In the genomic region with DNA sequence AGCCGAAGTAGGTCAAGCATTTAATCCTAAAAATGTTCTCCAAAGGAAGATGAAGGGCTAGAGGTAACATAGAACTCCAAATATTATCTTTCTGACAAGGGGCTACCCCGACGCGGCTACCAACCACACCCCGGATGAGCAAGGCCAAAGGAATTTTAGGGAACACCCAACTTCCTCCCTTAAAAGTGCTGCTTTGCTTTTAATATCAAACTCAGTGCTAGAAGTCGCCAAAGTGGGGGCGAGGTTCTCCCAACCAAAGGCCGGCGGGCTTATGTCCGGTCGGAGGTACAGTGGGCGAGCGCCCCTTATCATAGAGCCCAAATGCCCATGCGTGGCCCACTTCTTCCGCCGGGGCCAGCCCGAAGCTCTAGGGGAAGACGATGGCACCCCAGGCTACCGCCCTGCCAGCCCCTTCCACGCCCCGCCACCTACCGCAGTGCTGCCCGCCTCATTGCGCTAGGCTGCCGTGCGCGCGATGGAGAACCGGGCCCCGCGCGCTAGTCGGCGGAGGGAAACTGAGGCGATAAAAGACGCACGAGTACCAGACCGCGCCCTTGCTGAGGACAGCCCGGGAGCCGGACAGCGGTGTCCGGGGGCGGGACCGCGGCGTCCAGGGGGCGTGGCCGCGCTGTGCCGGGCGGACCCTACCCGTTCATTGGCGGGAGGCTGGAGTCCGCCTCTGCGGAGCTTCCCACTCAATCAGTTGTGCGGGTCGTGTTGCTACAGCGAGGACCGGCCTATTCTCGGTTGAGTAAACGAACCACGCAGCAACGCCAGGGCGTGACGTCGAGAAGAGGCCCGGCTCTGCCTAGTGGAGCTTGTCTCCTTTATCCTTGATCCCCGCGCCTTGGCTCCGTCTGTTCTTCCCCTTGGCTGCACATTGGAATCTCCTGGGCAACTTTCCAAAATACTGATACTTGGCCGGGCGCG, we compare ENCODE assay signal across 8 cellular contexts. TPM values are rescaled to one million over a fixed set of nuclear protein-coding genes. Genes with fewer than 3 reads are reported as not detected.
A peak's percentile ranks its signal among the peaks of the same experiment; 100 is the strongest.
DNase-seq lines count a peak whose midpoint lies in the region; ATAC-seq and TF ChIP-seq lines count a peak whose summit lies in the region.

A gene with protein sequence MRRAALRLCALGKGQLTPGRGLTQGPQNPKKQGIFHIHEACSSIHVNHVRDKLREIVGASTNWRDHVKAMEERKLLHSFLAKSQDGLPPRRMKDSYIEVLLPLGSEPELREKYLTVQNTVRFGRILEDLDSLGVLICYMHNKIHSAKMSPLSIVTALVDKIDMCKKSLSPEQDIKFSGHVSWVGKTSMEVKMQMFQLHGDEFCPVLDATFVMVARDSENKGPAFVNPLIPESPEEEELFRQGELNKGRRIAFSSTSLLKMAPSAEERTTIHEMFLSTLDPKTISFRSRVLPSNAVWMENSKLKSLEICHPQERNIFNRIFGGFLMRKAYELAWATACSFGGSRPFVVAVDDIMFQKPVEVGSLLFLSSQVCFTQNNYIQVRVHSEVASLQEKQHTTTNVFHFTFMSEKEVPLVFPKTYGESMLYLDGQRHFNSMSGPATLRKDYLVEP (minus strand): TSS at position 584 of the 930 bp plus-strand sequence. CDS start 132 bp downstream, at position 452.

- ATAC-seq in GM19043 (IDR thresholded peaks at IDR 0.05; ENCODE audit: low read depth, unreplicated experiment) (peak; percentile 90), HG03354 (IDR thresholded peaks at IDR 0.05; ENCODE audit: poor library complexity, severe bottlenecking, unreplicated experiment) (peak; percentile 93), memory B cell (ENCODE audit: low read depth) (peak; percentile 89)
- ATAC-seq in effector memory CD8-positive, alpha-beta T cell (replicated peaks), result peak; percentile 89

- no peaks in the 10 kb centered on the region for H3K36me3 ChIP-seq in BE2C

- no peak for TF ChIP-seq CTCF in BE2C (IDR thresholded peaks at IDR 0.05; ENCODE audit: low read depth, low read length)

- POLR2A ChIA-PET in activated CD8-positive, alpha-beta memory T cell treated with anti-CD3 and anti-CD28 coated beads for 36 hours (lab: Charles Lee), result interaction anchor here (0.7 to 1.1 kb wide), 2 partner anchors 35 to 40 kb away, joined by 3 to 4 read pairs; a partner anchor contains a TSS

- peaks cover 21 to 28% of the 10 kb centered on the region in 2 donors for H3K4me1 Mint-ChIP-seq in effector memory CD8-positive, alpha-beta T cell (ENCODE audit: low read depth in 2 of 2)
- peaks cover 15% of the 10 kb centered on the region for H3K4me1 Mint-ChIP-seq in memory B cell

- H3K36me3 Mint-ChIP-seq in effector memory CD8-positive, alpha-beta T cell (ENCODE audit: insufficient read depth), result peaks cover 3% of the 10 kb centered on the region
- H3K36me3 Mint-ChIP-seq in memory B cell, result peaks cover 2% of the 10 kb centered on the region

- CTCF ChIA-PET in activated CD8-positive, alpha-beta memory T cell treated with anti-CD3 and anti-CD28 coated beads for 36 hours (lab: Charles Lee), result no interaction called here

- H3K9me3 Mint-ChIP-seq in effector memory CD8-positive, alpha-beta T cell, result no peaks in the 10 kb centered on the region
- H3K9me3 Mint-ChIP-seq in memory B cell, result no peaks in the 10 kb centered on the region

- H3K27me3 Mint-ChIP-seq in effector memory CD8-positive, alpha-beta T cell, result no peaks in the 10 kb centered on the region
- H3K27me3 Mint-ChIP-seq in memory B cell, result no peaks in the 10 kb centered on the region

- H3K4me1 ChIP-seq in BE2C, result no peaks in the 10 kb centered on the region

- peak within 1 kb of the TSS; percentile 83 to 88 for H3K4me3 Mint-ChIP-seq in effector memory CD8-positive, alpha-beta T cell
- peak within 1 kb of the TSS; percentile 87 for H3K4me3 Mint-ChIP-seq in memory B cell

- peak within 1 kb of the TSS; percentile 73 for H3K4me3 ChIP-seq in BE2C (ENCODE audit: low read depth, low read length)

- H3K27me3 ChIP-seq in BE2C, result no peaks in the 10 kb centered on the region

- H3K27ac Mint-ChIP-seq in effector memory CD8-positive, alpha-beta T cell, result peak within 1 kb of the TSS; percentile 89
- H3K27ac Mint-ChIP-seq in memory B cell, result peak within 1 kb of the TSS; percentile 92

- no peaks in the 10 kb centered on the region for H3K9me3 ChIP-seq in BE2C

- peak; percentile 89 for DNase-seq in BE2C
- DNase-seq in NK-92 (lab: John Stamatoyannopoulos, UW; ENCODE audit: unreplicated experiment), result peak; percentile 2
- peak; percentile 60 to 63 (median 63) for DNase-seq in effector memory CD8-positive, alpha-beta T cell
- DNase-seq in memory B cell (ENCODE audit: low spot score in 2 of 2), result peak; percentile 71 to 73
- DNase-seq in stimulated activated CD8-positive, alpha-beta memory T cell treated with anti-CD3 and anti-CD28 coated beads, Interleukin-12 subunit alpha, Interleukin-12 subunit beta, amount 100 ng/mL, for 1 hour (ENCODE audit: low read depth), result peak; percentile 34

RNA-seq across cellular contexts. Expression of the gene that starts here (rescaled TPM):
- polyA plus RNA-seq in BE2C (2012; ENCODE audit: insufficient read depth, insufficient read length, low read depth), result 10.6 TPM
- total RNA-seq in activated CD8-positive, alpha-beta memory T cell treated with anti-CD3 and anti-CD28 coated beads for 36 hours, result 10 to 100 TPM; 37.2 to 37.5 TPM

Comparison
In these comparisons a context has a peak if more than half of its experiments do, and no peak if none do; other contexts are left out.
1. Peak in every context shown above with its lines: DNase-seq, ATAC-seq and H3K4me3 ChIP-seq.
2. DNase-seq: peak in every context shown above with its lines; median percentile 89 in BE2C; 72 in memory B cell; 63 in effector memory CD8-positive, alpha-beta T cell; 34 in stimulated activated CD8-positive, alpha-beta memory T cell treated with anti-CD3 and anti-CD28 coated beads, Interleukin-12 subunit alpha, Interleukin-12 subunit beta, amount 100 ng/mL, for 1 hour; 2 in NK-92.